ENCODE assay signal across 1 cellular context in genomic region chr12:58819945-58820344, GRCh38.
TF ChIP-seq lines count a peak whose summit lies in the region.

No MANE protein-coding gene starts in this region.

TF ChIP-seq in HepG2, 621 proteins besides CTCF, POLR2A, EP300 and RAD21:
- TF ChIP-seq, protein P1, sequence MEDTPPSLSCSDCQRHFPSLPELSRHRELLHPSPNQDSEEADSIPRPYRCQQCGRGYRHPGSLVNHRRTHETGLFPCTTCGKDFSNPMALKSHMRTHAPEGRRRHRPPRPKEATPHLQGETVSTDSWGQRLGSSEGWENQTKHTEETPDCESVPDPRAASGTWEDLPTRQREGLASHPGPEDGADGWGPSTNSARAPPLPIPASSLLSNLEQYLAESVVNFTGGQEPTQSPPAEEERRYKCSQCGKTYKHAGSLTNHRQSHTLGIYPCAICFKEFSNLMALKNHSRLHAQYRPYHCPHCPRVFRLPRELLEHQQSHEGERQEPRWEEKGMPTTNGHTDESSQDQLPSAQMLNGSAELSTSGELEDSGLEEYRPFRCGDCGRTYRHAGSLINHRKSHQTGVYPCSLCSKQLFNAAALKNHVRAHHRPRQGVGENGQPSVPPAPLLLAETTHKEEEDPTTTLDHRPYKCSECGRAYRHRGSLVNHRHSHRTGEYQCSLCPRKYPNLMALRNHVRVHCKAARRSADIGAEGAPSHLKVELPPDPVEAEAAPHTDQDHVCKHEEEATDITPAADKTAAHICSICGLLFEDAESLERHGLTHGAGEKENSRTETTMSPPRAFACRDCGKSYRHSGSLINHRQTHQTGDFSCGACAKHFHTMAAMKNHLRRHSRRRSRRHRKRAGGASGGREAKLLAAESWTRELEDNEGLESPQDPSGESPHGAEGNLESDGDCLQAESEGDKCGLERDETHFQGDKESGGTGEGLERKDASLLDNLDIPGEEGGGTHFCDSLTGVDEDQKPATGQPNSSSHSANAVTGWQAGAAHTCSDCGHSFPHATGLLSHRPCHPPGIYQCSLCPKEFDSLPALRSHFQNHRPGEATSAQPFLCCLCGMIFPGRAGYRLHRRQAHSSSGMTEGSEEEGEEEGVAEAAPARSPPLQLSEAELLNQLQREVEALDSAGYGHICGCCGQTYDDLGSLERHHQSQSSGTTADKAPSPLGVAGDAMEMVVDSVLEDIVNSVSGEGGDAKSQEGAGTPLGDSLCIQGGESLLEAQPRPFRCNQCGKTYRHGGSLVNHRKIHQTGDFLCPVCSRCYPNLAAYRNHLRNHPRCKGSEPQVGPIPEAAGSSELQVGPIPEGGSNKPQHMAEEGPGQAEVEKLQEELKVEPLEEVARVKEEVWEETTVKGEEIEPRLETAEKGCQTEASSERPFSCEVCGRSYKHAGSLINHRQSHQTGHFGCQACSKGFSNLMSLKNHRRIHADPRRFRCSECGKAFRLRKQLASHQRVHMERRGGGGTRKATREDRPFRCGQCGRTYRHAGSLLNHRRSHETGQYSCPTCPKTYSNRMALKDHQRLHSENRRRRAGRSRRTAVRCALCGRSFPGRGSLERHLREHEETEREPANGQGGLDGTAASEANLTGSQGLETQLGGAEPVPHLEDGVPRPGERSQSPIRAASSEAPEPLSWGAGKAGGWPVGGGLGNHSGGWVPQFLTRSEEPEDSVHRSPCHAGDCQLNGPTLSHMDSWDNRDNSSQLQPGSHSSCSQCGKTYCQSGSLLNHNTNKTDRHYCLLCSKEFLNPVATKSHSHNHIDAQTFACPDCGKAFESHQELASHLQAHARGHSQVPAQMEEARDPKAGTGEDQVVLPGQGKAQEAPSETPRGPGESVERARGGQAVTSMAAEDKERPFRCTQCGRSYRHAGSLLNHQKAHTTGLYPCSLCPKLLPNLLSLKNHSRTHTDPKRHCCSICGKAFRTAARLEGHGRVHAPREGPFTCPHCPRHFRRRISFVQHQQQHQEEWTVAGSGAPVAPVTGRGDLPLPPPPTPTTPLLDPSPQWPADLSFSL (CRISPR knock-in tag; IDR thresholded peaks at IDR 0.05), result no peak
- TF ChIP-seq ZFP90 (CRISPR knock-in tag; IDR thresholded peaks at IDR 0.05; ENCODE audit: borderline replicate concordance) (no peak), ETS1 (CRISPR knock-in tag; IDR thresholded peaks at IDR 0.05) (no peak), ZFP62 (CRISPR knock-in tag; IDR thresholded peaks at IDR 0.05) (no peak), ZNF83 (CRISPR knock-in tag; IDR thresholded peaks at IDR 0.05; ENCODE audit: borderline replicate concordance) (no peak), ZNF749 (CRISPR knock-in tag; IDR thresholded peaks at IDR 0.05; ENCODE audit: borderline replicate concordance) (no peak), ZNF513 (CRISPR knock-in tag; conservative IDR thresholded peaks at IDR 0.05) (no peak), NFYB (CRISPR knock-in tag; IDR thresholded peaks at IDR 0.05) (no peak), ZNF441 (CRISPR knock-in tag; IDR thresholded peaks at IDR 0.05; ENCODE audit: borderline replicate concordance) (no peak), XRCC5 (optimal IDR thresholded peaks at IDR 0.05; ENCODE audit: low read length) (no peak), ZNF264 (CRISPR knock-in tag; IDR thresholded peaks at IDR 0.05) (no peak)
- TF ChIP-seq, protein P2, sequence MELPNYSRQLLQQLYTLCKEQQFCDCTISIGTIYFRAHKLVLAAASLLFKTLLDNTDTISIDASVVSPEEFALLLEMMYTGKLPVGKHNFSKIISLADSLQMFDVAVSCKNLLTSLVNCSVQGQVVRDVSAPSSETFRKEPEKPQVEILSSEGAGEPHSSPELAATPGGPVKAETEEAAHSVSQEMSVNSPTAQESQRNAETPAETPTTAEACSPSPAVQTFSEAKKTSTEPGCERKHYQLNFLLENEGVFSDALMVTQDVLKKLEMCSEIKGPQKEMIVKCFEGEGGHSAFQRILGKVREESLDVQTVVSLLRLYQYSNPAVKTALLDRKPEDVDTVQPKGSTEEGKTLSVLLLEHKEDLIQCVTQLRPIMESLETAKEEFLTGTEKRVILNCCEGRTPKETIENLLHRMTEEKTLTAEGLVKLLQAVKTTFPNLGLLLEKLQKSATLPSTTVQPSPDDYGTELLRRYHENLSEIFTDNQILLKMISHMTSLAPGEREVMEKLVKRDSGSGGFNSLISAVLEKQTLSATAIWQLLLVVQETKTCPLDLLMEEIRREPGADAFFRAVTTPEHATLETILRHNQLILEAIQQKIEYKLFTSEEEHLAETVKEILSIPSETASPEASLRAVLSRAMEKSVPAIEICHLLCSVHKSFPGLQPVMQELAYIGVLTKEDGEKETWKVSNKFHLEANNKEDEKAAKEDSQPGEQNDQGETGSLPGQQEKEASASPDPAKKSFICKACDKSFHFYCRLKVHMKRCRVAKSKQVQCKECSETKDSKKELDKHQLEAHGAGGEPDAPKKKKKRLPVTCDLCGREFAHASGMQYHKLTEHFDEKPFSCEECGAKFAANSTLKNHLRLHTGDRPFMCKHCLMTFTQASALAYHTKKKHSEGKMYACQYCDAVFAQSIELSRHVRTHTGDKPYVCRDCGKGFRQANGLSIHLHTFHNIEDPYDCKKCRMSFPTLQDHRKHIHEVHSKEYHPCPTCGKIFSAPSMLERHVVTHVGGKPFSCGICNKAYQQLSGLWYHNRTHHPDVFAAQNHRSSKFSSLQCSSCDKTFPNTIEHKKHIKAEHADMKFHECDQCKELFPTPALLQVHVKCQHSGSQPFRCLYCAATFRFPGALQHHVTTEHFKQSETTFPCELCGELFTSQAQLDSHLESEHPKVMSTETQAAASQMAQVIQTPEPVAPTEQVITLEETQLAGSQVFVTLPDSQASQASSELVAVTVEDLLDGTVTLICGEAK (IDR thresholded peaks at IDR 0.05), result no peak
- TF ChIP-seq, protein P2 (CRISPR knock-in tag; IDR thresholded peaks at IDR 0.05), result no peak
